In genomic region chr4:184648220-184649025, GRCh38 we compare ENCODE assay signal across 1 cellular context.
TF ChIP-seq lines count a peak whose summit lies in the region.

No MANE protein-coding gene starts in this region.

TF ChIP-seq in HepG2, 621 proteins besides CTCF, POLR2A, EP300 and RAD21 (continued from another document and continues in another):
- TF ChIP-seq HMGXB4 (CRISPR knock-in tag; IDR thresholded peaks at IDR 0.05; ENCODE audit: borderline replicate concordance in 1 of 2, low read depth in 1 of 2) (0 out of 4 replicates have a peak, but pooled peaks have one; percentile 28 to 55), ZNF598 (CRISPR knock-in tag; IDR thresholded peaks at IDR 0.05; ENCODE audit: borderline replicate concordance) (peak; percentile 44; the same call in 1 of the 2 replicates), ZSCAN12 (CRISPR knock-in tag; IDR thresholded peaks at IDR 0.05) (no peak), ZFP36 (IDR thresholded peaks at IDR 0.05; ENCODE audit: borderline replicate concordance, low read depth, low read length, partially characterized antibody) (no peak), MAFF (IDR thresholded peaks at IDR 0.05; ENCODE audit: low read depth, low read length) (no peak), ZBTB40 (IDR thresholded peaks at IDR 0.05) (no peak), ZBTB40 (CRISPR knock-in tag; IDR thresholded peaks at IDR 0.05) (no peak), ZMAT3 (CRISPR knock-in tag; conservative IDR thresholded peaks at IDR 0.05) (peak; percentile 39), ARNT2 (CRISPR knock-in tag; IDR thresholded peaks at IDR 0.05; ENCODE audit: low read depth) (no peak), KLF6 (CRISPR knock-in tag; IDR thresholded peaks at IDR 0.05) (0 out of 2 replicates have a peak, but pooled peaks have one; percentile 3), CBX5 (CRISPR knock-in tag; IDR thresholded peaks at IDR 0.05; ENCODE audit: borderline replicate concordance) (no peak), TBX2 (CRISPR knock-in tag; IDR thresholded peaks at IDR 0.05; ENCODE audit: borderline replicate concordance) (peak; percentile 23; the same call in 1 of the 2 replicates), KLF13 (CRISPR knock-in tag; IDR thresholded peaks at IDR 0.05) (no peak), NR2C2 (CRISPR knock-in tag; IDR thresholded peaks at IDR 0.05; ENCODE audit: borderline replicate concordance) (0 out of 2 replicates have a peak, but pooled peaks have one; percentile 25), ZNF572 (CRISPR knock-in tag; IDR thresholded peaks at IDR 0.05) (no peak), ZNF282 (IDR thresholded peaks at IDR 0.05; ENCODE audit: partially characterized antibody) (no peak), TMF1 (CRISPR knock-in tag; IDR thresholded peaks at IDR 0.05; ENCODE audit: low read depth) (0 out of 2 replicates have a peak, but pooled peaks have one; percentile 37), KDM2A (CRISPR knock-in tag; IDR thresholded peaks at IDR 0.05; ENCODE audit: borderline replicate concordance, low read depth) (peak; percentile 16; the same call in 1 of the 2 replicates)
- TF ChIP-seq, protein P1, sequence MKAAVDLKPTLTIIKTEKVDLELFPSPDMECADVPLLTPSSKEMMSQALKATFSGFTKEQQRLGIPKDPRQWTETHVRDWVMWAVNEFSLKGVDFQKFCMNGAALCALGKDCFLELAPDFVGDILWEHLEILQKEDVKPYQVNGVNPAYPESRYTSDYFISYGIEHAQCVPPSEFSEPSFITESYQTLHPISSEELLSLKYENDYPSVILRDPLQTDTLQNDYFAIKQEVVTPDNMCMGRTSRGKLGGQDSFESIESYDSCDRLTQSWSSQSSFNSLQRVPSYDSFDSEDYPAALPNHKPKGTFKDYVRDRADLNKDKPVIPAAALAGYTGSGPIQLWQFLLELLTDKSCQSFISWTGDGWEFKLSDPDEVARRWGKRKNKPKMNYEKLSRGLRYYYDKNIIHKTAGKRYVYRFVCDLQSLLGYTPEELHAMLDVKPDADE (CRISPR knock-in tag; IDR thresholded peaks at IDR 0.05), result 0 out of 2 replicates have a peak, but pooled peaks have one; percentile 49
- TF ChIP-seq, protein P2, sequence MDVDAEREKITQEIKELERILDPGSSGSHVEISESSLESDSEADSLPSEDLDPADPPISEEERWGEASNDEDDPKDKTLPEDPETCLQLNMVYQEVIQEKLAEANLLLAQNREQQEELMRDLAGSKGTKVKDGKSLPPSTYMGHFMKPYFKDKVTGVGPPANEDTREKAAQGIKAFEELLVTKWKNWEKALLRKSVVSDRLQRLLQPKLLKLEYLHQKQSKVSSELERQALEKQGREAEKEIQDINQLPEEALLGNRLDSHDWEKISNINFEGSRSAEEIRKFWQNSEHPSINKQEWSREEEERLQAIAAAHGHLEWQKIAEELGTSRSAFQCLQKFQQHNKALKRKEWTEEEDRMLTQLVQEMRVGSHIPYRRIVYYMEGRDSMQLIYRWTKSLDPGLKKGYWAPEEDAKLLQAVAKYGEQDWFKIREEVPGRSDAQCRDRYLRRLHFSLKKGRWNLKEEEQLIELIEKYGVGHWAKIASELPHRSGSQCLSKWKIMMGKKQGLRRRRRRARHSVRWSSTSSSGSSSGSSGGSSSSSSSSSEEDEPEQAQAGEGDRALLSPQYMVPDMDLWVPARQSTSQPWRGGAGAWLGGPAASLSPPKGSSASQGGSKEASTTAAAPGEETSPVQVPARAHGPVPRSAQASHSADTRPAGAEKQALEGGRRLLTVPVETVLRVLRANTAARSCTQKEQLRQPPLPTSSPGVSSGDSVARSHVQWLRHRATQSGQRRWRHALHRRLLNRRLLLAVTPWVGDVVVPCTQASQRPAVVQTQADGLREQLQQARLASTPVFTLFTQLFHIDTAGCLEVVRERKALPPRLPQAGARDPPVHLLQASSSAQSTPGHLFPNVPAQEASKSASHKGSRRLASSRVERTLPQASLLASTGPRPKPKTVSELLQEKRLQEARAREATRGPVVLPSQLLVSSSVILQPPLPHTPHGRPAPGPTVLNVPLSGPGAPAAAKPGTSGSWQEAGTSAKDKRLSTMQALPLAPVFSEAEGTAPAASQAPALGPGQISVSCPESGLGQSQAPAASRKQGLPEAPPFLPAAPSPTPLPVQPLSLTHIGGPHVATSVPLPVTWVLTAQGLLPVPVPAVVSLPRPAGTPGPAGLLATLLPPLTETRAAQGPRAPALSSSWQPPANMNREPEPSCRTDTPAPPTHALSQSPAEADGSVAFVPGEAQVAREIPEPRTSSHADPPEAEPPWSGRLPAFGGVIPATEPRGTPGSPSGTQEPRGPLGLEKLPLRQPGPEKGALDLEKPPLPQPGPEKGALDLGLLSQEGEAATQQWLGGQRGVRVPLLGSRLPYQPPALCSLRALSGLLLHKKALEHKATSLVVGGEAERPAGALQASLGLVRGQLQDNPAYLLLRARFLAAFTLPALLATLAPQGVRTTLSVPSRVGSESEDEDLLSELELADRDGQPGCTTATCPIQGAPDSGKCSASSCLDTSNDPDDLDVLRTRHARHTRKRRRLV (CRISPR knock-in tag; IDR thresholded peaks at IDR 0.05), result no peak
- TF ChIP-seq, protein P3, sequence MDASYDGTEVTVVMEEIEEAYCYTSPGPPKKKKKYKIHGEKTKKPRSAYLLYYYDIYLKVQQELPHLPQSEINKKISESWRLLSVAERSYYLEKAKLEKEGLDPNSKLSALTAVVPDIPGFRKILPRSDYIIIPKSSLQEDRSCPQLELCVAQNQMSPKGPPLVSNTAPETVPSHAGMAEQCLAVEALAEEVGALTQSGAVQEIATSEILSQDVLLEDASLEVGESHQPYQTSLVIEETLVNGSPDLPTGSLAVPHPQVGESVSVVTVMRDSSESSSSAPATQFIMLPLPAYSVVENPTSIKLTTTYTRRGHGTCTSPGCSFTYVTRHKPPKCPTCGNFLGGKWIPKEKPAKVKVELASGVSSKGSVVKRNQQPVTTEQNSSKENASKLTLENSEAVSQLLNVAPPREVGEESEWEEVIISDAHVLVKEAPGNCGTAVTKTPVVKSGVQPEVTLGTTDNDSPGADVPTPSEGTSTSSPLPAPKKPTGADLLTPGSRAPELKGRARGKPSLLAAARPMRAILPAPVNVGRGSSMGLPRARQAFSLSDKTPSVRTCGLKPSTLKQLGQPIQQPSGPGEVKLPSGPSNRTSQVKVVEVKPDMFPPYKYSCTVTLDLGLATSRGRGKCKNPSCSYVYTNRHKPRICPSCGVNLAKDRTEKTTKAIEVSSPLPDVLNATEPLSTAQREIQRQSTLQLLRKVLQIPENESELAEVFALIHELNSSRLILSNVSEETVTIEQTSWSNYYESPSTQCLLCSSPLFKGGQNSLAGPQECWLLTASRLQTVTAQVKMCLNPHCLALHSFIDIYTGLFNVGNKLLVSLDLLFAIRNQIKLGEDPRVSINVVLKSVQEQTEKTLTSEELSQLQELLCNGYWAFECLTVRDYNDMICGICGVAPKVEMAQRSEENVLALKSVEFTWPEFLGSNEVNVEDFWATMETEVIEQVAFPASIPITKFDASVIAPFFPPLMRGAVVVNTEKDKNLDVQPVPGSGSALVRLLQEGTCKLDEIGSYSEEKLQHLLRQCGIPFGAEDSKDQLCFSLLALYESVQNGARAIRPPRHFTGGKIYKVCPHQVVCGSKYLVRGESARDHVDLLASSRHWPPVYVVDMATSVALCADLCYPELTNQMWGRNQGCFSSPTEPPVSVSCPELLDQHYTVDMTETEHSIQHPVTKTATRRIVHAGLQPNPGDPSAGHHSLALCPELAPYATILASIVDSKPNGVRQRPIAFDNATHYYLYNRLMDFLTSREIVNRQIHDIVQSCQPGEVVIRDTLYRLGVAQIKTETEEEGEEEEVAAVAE (CRISPR knock-in tag; IDR thresholded peaks at IDR 0.05; ENCODE audit: borderline replicate concordance), result no peak
